ENCODE assay signal across 29 cellular contexts in the genomic region with DNA sequence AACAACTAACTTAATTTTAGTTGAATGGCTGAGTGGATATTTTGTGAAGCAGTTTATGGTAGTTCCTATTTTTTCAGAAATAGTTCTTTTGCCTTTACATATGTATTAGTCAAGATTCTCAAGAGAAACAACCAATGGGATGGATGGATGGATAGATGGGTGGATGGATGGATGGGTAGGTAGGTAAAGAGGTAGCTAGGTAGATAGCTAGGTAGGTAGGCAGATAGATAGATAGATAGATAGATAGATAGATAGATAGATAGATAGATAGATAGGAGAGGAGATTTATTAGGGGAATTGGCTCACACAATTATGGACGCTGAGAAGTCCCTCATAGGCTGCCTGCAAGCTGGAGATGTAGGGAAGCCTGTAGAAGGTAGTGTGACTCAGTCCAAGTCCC.
"Had no signal": no experiment of that assay in that cellular context is flagged by ENCODE, and none has a peak within 500 bp of the region (broad histone marks: within the 10 kb centered on the region; RNA-seq: fewer than 3 reads in every experiment).

No MANE protein-coding gene starts in this region.

- H3K27me3 Mint-ChIP-seq: stimulated activated memory B cell treated with anti-CD40 and anti-IgM and Interleukin-4, amounts not matched to agents 10 μg/mL and 1 μg/mL and 100 μg/mL, for 72 hours; stimulated activated naive B cell treated with anti-CD40 and anti-IgM and Interleukin-4, amounts not matched to agents 10 μg/mL and 1 μg/mL and 100 μg/mL, for 72 hours; stimulated activated naive CD8-positive, alpha-beta T cell treated with anti-CD3 and anti-CD28 coated beads, Interleukin-15, amount 100 ng/mL, for 72 hours; stimulated activated naive CD8-positive, alpha-beta T cell treated with anti-CD3 and anti-CD28 coated beads, Interleukin-15, Interleukin-2, amounts not matched to agents 100 ng/mL and 50 ng/mL, for 24 hours; type B pancreatic cell had no signal

- FAIRE-seq: urothelium cell line had no signal

- H3K36me3 Mint-ChIP-seq: stimulated activated effector memory CD8-positive, alpha-beta T cell treated with anti-CD3 and anti-CD28 coated beads, Interleukin-12 subunit alpha, Interleukin-12 subunit beta, amount 100 ng/mL, for 72 hours had no signal

- H3K4me1 ChIP-seq: testis, thyroid gland, tibial artery, upper lobe of left lung, upper lobe of right lung had no signal

- ATAC-seq: stimulated activated effector memory CD8-positive, alpha-beta T cell treated with anti-CD3 and anti-CD28 coated beads, Interleukin-12 subunit alpha, Interleukin-12 subunit beta, amount 100 ng/mL, for 72 hours; stimulated activated memory B cell treated with anti-CD40 and anti-IgM and Interleukin-4, amounts not matched to agents 10 μg/mL and 1 μg/mL and 100 μg/mL, for 72 hours; stimulated activated naive B cell treated with anti-CD40 and anti-IgM and Interleukin-4, amounts not matched to agents 10 μg/mL and 1 μg/mL and 100 μg/mL, for 72 hours; stimulated activated naive CD8-positive, alpha-beta T cell treated with anti-CD3 and anti-CD28 coated beads, Interleukin-15, amount 100 ng/mL, for 72 hours; stimulated activated naive CD8-positive, alpha-beta T cell treated with anti-CD3 and anti-CD28 coated beads, Interleukin-15, Interleukin-2, amounts not matched to agents 100 U/mL and 50 U/mL, for 24 hours; upper lobe of right lung had no signal

- H3K4me3 ChIP-seq: stomach, suprapubic skin, testis, thoracic aorta, thyroid gland, tibial artery, tibial nerve, transverse colon, upper lobe of left lung, upper lobe of right lung, uterus, vagina had no signal

- DNase-seq: stimulated activated CD4-positive, alpha-beta T cell treated with anti-CD3 and anti-CD28 coated beads, Interleukin-2, amount 100 ng/mL, for 48 hours; stimulated activated CD4-positive, alpha-beta T cell treated with anti-CD3 and anti-CD28 coated beads, Interleukin-4, amount 100 ng/mL, for 1 hour; stimulated activated CD4-positive, alpha-beta T cell treated with anti-CD3 and anti-CD28 coated beads, Interleukin-4, amount 100 ng/mL, for 24 hours; stimulated activated CD4-positive, alpha-beta T cell treated with anti-CD3 and anti-CD28 coated beads, Interleukin-4, amount 100 ng/mL, for 4 hours; stimulated activated CD8-positive, alpha-beta memory T cell treated with anti-CD3 and anti-CD28 coated beads, Interleukin-4, amount 100 ng/mL, for 48 hours; stimulated activated naive B cell treated with anti-CD40 and anti-IgM and Interleukin-4, amounts not matched to agents 10 μg/mL and 1 μg/mL and 100 μg/mL, for 72 hours; stimulated activated naive CD4-positive, alpha-beta T cell; stimulated activated naive CD4-positive, alpha-beta T cell treated with Interleukin-2 at 50 U/mL for 16 hours; stimulated activated naive CD8-positive, alpha-beta T cell treated with anti-CD3 and anti-CD28 coated beads, Interleukin-15, amount 100 ng/mL, for 72 hours; stimulated activated naive CD8-positive, alpha-beta T cell treated with anti-CD3 and anti-CD28 coated beads, Interleukin-15, Interleukin-2, amounts not matched to agents 100 U/mL and 50 U/mL, for 24 hours; stomach; substantia nigra; testis; thyroid gland; tibial artery; transverse colon; trophoblast cell; upper lobe of left lung; upper lobe of right lung; uterus had no signal

- H3K9me3 ChIP-seq: stomach, suprapubic skin, testis, thoracic aorta, thyroid gland, tibial artery, tibial nerve, transverse colon, upper lobe of left lung, upper lobe of right lung, vagina had no signal

- H3K36me3 ChIP-seq: stomach, thoracic aorta, thyroid gland, tibial artery, transverse colon, upper lobe of left lung, upper lobe of right lung, uterus, vagina had no signal

- H3K27ac Mint-ChIP-seq: stimulated activated effector memory CD8-positive, alpha-beta T cell treated with anti-CD3 and anti-CD28 coated beads, Interleukin-12 subunit alpha, Interleukin-12 subunit beta, amount 100 ng/mL, for 72 hours; stimulated activated memory B cell treated with anti-CD40 and anti-IgM and Interleukin-4, amounts not matched to agents 10 μg/mL and 1 μg/mL and 100 μg/mL, for 72 hours; stimulated activated naive B cell treated with anti-CD40 and anti-IgM and Interleukin-4, amounts not matched to agents 10 μg/mL and 1 μg/mL and 100 μg/mL, for 72 hours; stimulated activated naive CD8-positive, alpha-beta T cell treated with anti-CD3 and anti-CD28 coated beads, Interleukin-15, amount 100 ng/mL, for 72 hours; stimulated activated naive CD8-positive, alpha-beta T cell treated with anti-CD3 and anti-CD28 coated beads, Interleukin-15, Interleukin-2, amounts not matched to agents 100 ng/mL and 50 ng/mL, for 24 hours; type B pancreatic cell had no signal

- H3K27me3 ChIP-seq: stomach, suprapubic skin, testis, thyroid gland, tibial artery, tibial nerve, transverse colon, upper lobe of left lung, upper lobe of right lung, uterus, vagina had no signal

- H3K4me1 Mint-ChIP-seq: stimulated activated effector memory CD8-positive, alpha-beta T cell treated with anti-CD3 and anti-CD28 coated beads, Interleukin-12 subunit alpha, Interleukin-12 subunit beta, amount 100 ng/mL, for 72 hours had no signal

- H3K27ac ChIP-seq: stomach, suprapubic skin, testis, thoracic aorta, thyroid gland, tibial artery, tibial nerve, transverse colon, upper lobe of left lung, upper lobe of right lung, uterus, vagina had no signal

- H3K9me3 Mint-ChIP-seq: type B pancreatic cell had no signal

- H3K4me3 Mint-ChIP-seq: stimulated activated effector memory CD8-positive, alpha-beta T cell treated with anti-CD3 and anti-CD28 coated beads, Interleukin-12 subunit alpha, Interleukin-12 subunit beta, amount 100 ng/mL, for 72 hours; stimulated activated memory B cell treated with anti-CD40 and anti-IgM and Interleukin-4, amounts not matched to agents 10 μg/mL and 1 μg/mL and 100 μg/mL, for 72 hours; stimulated activated naive B cell treated with anti-CD40 and anti-IgM and Interleukin-4, amounts not matched to agents 10 μg/mL and 1 μg/mL and 100 μg/mL, for 72 hours; stimulated activated naive CD8-positive, alpha-beta T cell treated with anti-CD3 and anti-CD28 coated beads, Interleukin-15, amount 100 ng/mL, for 72 hours; stimulated activated naive CD8-positive, alpha-beta T cell treated with anti-CD3 and anti-CD28 coated beads, Interleukin-15, Interleukin-2, amounts not matched to agents 100 ng/mL and 50 ng/mL, for 24 hours; type B pancreatic cell had no signal
